In genomic region chr20:63354636-63355385, GRCh38 we compare ENCODE assay signal across 1 cellular context.
TF ChIP-seq lines count a peak whose summit lies in the region.

No MANE protein-coding gene starts in this region.

TF ChIP-seq in WTC11, 78 proteins besides CTCF, POLR2A, EP300 and RAD21 (continued from another document):
- TF ChIP-seq, protein P1, sequence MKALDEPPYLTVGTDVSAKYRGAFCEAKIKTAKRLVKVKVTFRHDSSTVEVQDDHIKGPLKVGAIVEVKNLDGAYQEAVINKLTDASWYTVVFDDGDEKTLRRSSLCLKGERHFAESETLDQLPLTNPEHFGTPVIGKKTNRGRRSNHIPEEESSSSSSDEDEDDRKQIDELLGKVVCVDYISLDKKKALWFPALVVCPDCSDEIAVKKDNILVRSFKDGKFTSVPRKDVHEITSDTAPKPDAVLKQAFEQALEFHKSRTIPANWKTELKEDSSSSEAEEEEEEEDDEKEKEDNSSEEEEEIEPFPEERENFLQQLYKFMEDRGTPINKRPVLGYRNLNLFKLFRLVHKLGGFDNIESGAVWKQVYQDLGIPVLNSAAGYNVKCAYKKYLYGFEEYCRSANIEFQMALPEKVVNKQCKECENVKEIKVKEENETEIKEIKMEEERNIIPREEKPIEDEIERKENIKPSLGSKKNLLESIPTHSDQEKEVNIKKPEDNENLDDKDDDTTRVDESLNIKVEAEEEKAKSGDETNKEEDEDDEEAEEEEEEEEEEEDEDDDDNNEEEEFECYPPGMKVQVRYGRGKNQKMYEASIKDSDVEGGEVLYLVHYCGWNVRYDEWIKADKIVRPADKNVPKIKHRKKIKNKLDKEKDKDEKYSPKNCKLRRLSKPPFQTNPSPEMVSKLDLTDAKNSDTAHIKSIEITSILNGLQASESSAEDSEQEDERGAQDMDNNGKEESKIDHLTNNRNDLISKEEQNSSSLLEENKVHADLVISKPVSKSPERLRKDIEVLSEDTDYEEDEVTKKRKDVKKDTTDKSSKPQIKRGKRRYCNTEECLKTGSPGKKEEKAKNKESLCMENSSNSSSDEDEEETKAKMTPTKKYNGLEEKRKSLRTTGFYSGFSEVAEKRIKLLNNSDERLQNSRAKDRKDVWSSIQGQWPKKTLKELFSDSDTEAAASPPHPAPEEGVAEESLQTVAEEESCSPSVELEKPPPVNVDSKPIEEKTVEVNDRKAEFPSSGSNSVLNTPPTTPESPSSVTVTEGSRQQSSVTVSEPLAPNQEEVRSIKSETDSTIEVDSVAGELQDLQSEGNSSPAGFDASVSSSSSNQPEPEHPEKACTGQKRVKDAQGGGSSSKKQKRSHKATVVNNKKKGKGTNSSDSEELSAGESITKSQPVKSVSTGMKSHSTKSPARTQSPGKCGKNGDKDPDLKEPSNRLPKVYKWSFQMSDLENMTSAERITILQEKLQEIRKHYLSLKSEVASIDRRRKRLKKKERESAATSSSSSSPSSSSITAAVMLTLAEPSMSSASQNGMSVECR (CRISPR knock-in tag; IDR thresholded peaks at IDR 0.05; ENCODE audit: borderline replicate concordance), result no peak
- TF ChIP-seq ZNF232 (CRISPR knock-in tag; IDR thresholded peaks at IDR 0.05), result no peak
- no peak for TF ChIP-seq SMAD4 (CRISPR knock-in tag; IDR thresholded peaks at IDR 0.05)
